Comparison of ENCODE assay signal across 25 cellular contexts in the genomic region with DNA sequence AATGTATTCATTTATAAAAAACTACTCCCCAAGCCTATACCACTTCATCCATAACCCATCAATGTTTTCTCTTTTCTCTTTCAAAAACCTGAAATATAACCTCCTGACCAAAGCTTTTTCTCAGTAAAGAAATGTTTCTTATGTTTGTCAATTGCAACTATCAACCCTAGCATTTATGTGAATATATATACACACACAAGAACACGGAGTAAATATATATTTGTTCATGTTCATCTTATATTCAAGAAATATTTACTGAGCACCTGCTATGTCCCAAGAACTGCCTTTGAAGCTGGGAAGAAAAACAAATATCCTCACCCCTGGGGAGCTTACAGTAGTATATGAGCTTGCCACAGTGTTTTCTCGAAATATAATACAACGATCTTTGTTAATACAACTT. TPM values are rescaled to one million over a fixed set of nuclear protein-coding genes. Genes with fewer than 3 reads are reported as not detected.
"Had no signal": no experiment of that assay in that cellular context is flagged by ENCODE, and none has a peak within 500 bp of the region (broad histone marks: within the 10 kb centered on the region; RNA-seq: fewer than 3 reads in every experiment).

No MANE protein-coding gene starts in this region.

- H3K27me3 ChIP-seq: ascending aorta, cardiac muscle cell had no signal

- DNase-seq: activated CD4-positive, alpha-beta memory T cell treated with anti-CD3 and anti-CD28 coated beads, Interleukin-2, amount 10 ng/mL, durations not matched to agents 7 days and 5 days; activated CD4-positive, alpha-beta T cell treated with anti-CD3 and anti-CD28 coated beads, Interleukin-2, amount 50 U/mL, for 1 hour; activated CD4-positive, CD25-positive, alpha-beta regulatory T cell; activated CD8-positive, alpha-beta memory T cell treated with anti-CD3 and anti-CD28 coated beads, Interleukin-2, amount 50 U/mL, for 48 hours; activated gamma-delta T cell; activated naive CD4-positive, alpha-beta T cell treated with anti-CD3 and anti-CD28 coated beads, Interleukin-2, amount 10 ng/mL, durations not matched to agents 7 days and 5 days; activated T-cell treated with anti-CD3 and anti-CD28 coated beads, Interleukin-2, amount 50 U/mL, for 24 hours; amniotic stem cell; NCI-H1048; NCI-H1694; NCI-H2029 treated with DMSO at 0.1 percent for 48 hours; NCI-H345; NCI-H510A; NCI-H526 treated with DMSO at 0.1 percent for 48 hours; NCI-H82; SIG-M5; T-cell; T-helper 2 cell; T1000 had no signal

- H3K4me3 ChIP-seq: ascending aorta, cardiac muscle cell had no signal

- H3K4me3 Mint-ChIP-seq: activated CD4-positive, alpha-beta memory T cell treated with anti-CD3 and anti-CD28 coated beads, Interleukin-2, amount 10 ng/mL, durations not matched to agents 7 days and 5 days; activated naive CD4-positive, alpha-beta T cell treated with anti-CD3 and anti-CD28 coated beads, Interleukin-2, amount 10 ng/mL, durations not matched to agents 7 days and 5 days; activated T-cell treated with anti-CD3 and anti-CD28 coated beads, Interleukin-2, amount 50 U/mL, for 24 hours had no signal

- FAIRE-seq: colon, TTC549 had no signal

- H3K27ac Mint-ChIP-seq: activated CD4-positive, alpha-beta memory T cell treated with anti-CD3 and anti-CD28 coated beads, Interleukin-2, amount 10 ng/mL, durations not matched to agents 7 days and 5 days; activated naive CD4-positive, alpha-beta T cell treated with anti-CD3 and anti-CD28 coated beads, Interleukin-2, amount 10 ng/mL, durations not matched to agents 7 days and 5 days; activated T-cell treated with anti-CD3 and anti-CD28 coated beads, Interleukin-2, amount 50 U/mL, for 24 hours; T-cell had no signal

- H3K9me3 ChIP-seq: ascending aorta had no signal

- ATAC-seq: T-cell had no signal

- H3K27ac ChIP-seq: ascending aorta, cardiac muscle cell had no signal

- H3K36me3 Mint-ChIP-seq: T-cell had no signal

- H3K9me3 Mint-ChIP-seq: activated CD4-positive, alpha-beta memory T cell treated with anti-CD3 and anti-CD28 coated beads, Interleukin-2, amount 10 ng/mL, durations not matched to agents 7 days and 5 days; activated naive CD4-positive, alpha-beta T cell treated with anti-CD3 and anti-CD28 coated beads, Interleukin-2, amount 10 ng/mL, durations not matched to agents 7 days and 5 days; activated T-cell treated with anti-CD3 and anti-CD28 coated beads, Interleukin-2, amount 50 U/mL, for 24 hours; T-cell had no signal

- H3K27me3 Mint-ChIP-seq: activated CD4-positive, alpha-beta memory T cell treated with anti-CD3 and anti-CD28 coated beads, Interleukin-2, amount 10 ng/mL, durations not matched to agents 7 days and 5 days; activated naive CD4-positive, alpha-beta T cell treated with anti-CD3 and anti-CD28 coated beads, Interleukin-2, amount 10 ng/mL, durations not matched to agents 7 days and 5 days; activated T-cell treated with anti-CD3 and anti-CD28 coated beads, Interleukin-2, amount 50 U/mL, for 24 hours; T-cell had no signal

- H3K36me3 ChIP-seq: ascending aorta, cardiac muscle cell had no signal

RNA-seq across cellular contexts. Expression of a gene that starts 46.2 kb away (rescaled TPM):
- total RNA-seq: activated CD4-positive, alpha-beta memory T cell treated with anti-CD3 and anti-CD28 coated beads, Interleukin-2, amount 10 ng/mL, durations not matched to agents 7 days and 5 days; ascending aorta; OCI-LY7; RPMI7951; T-cell had no signal
